In genomic region chr7:5909011-5909410, GRCh38 we compare ENCODE assay signal across 15 cellular contexts. TPM values are rescaled to one million over a fixed set of nuclear protein-coding genes. Genes with fewer than 3 reads are reported as not detected.
"Had no signal": no experiment of that assay in that cellular context is flagged by ENCODE, and none has a peak within 500 bp of the region (broad histone marks: within the 10 kb centered on the region; RNA-seq: fewer than 3 reads in every experiment).

No MANE protein-coding gene starts in this region.

RNA-seq across cellular contexts. Expression of gene OCM, which starts 28.4 kb away (rescaled TPM):
- total RNA-seq: activated naive CD4-positive, alpha-beta T cell treated with anti-CD3 and anti-CD28 coated beads for 36 hours; activated naive CD4-positive, alpha-beta T cell treated with anti-CD3 and anti-CD28 coated beads, Interleukin-2, amount 50 U/mL, for 72 hours; activated naive CD8-positive, alpha-beta T cell treated with anti-CD3 and anti-CD28 coated beads for 36 hours; activated T-helper 1 cell treated with anti-CD3 and anti-CD28 coated beads, Interleukin-12 subunit alpha, Interleukin-12 subunit beta, Interleukin-2, Interleukin-4 antibody, amounts not matched to agents 30 ng/mL and 10 ng/mL and 1 ng/mL, durations not matched to agents 14 hours and 24 hours and 36 hours; activated T-helper 17 cell treated with anti-CD3 and anti-CD28 coated beads, Interleukin-2, amount 50 U/mL, for 72 hours; activated T-helper 2 cell treated with anti-CD3 and anti-CD28 coated beads, Interferon-gamma antibody, Interleukin-2, Interleukin-4, amounts not matched to agents 10 μg/mL and 5 μg/mL and 100 μg/mL, durations not matched to agents 14 hours and 24 hours and 36 hours; adrenal gland; aorta; ascending aorta; astrocyte; body of pancreas; bronchial epithelial cell; cardiac muscle cell; cardiac septum had no signal
- polyA plus RNA-seq: adipose tissue had no signal
